In genomic region chr7:11689096-11689495, GRCh38 we compare ENCODE assay signal across 33 cellular contexts.
DNase-seq lines count a peak whose midpoint lies in the region; ATAC-seq and TF ChIP-seq lines count a peak whose summit lies in the region.
"Had no signal": no experiment of that assay in that cellular context is flagged by ENCODE, and none has a peak within 500 bp of the region (broad histone marks: within the 10 kb centered on the region; RNA-seq: fewer than 3 reads in every experiment).

No MANE protein-coding gene starts in this region.

- peak overlapping the region; percentile 57 for H3K27ac ChIP-seq in OCI-LY1 (ENCODE audit: low read depth, low read length, poor library complexity, severe bottlenecking)
- H3K27ac ChIP-seq in RWPE1: no peak overlapping the region
- H3K27ac ChIP-seq: cardiac muscle cell, suprapubic skin, upper lobe of right lung had no signal

- H2AFZ ChIP-seq in OCI-LY1 (ENCODE audit: low read length): no peak overlapping the region

- H3K9me3 Mint-ChIP-seq in stimulated activated naive B cell treated with anti-CD40 and anti-IgM and Interleukin-4, amounts not matched to agents 10 μg/mL and 1 μg/mL and 100 μg/mL, for 72 hours: peaks cover 4 to 10% of the 10 kb centered on the region in 2 donors
- H3K9me3 Mint-ChIP-seq in naive thymus-derived CD8-positive, alpha-beta T cell: peaks cover 0 to 13% (median 6%) of the 10 kb centered on the region in 9 donors
- H3K9me3 Mint-ChIP-seq: T-helper 1 cell treated with Interleukin-12 subunit alpha and Interleukin-12 subunit beta and Interleukin-4 antibody, amounts not matched to agents 30 μg/mL and 1 μg/mL, for 36 hours had no signal

- no peak overlapping the region for H3K4me3 ChIP-seq in OCI-LY1 (ENCODE audit: low read depth, low read length, poor library complexity, severe bottlenecking)
- H3K4me3 ChIP-seq: cardiac muscle cell, lung, MG63, mucosa of descending colon, suprapubic skin, upper lobe of right lung had no signal

- POLR2A ChIA-PET in naive thymus-derived CD8-positive, alpha-beta T cell (lab: Charles Lee): no interaction called here
- POLR2A ChIA-PET in RWPE1 (lab: Yijun Ruan, JAX; ENCODE audit: low non-redundant PET): no interaction called here

- no peak overlapping the region for H3K4me3 Mint-ChIP-seq in stimulated activated naive B cell treated with anti-CD40 and anti-IgM and Interleukin-4, amounts not matched to agents 10 μg/mL and 1 μg/mL and 100 μg/mL, for 72 hours
- H3K4me3 Mint-ChIP-seq in naive thymus-derived CD8-positive, alpha-beta T cell: no peak overlapping the region
- H3K4me3 Mint-ChIP-seq: activated CD8-positive, alpha-beta memory T cell treated with anti-CD3 and anti-CD28 coated beads, Interleukin-2, amount 10 ng/mL, durations not matched to agents 7 days and 5 days; activated naive CD8-positive, alpha-beta T cell treated with anti-CD3 and anti-CD28 coated beads, Interleukin-2, amount 10 ng/mL, durations not matched to agents 7 days and 5 days; activated T-cell treated with anti-CD3 and anti-CD28 coated beads, Interleukin-2, amount 50 U/mL, for 4 hours; CD4-positive, alpha-beta T cell; nephron; T-helper 1 cell treated with Interleukin-12 subunit alpha and Interleukin-12 subunit beta and Interleukin-4 antibody, amounts not matched to agents 30 μg/mL and 1 μg/mL, for 36 hours had no signal

- H3K27ac Mint-ChIP-seq in stimulated activated naive B cell treated with anti-CD40 and anti-IgM and Interleukin-4, amounts not matched to agents 10 μg/mL and 1 μg/mL and 100 μg/mL, for 72 hours: no peak overlapping the region
- no peak overlapping the region for H3K27ac Mint-ChIP-seq in naive thymus-derived CD8-positive, alpha-beta T cell
- H3K27ac Mint-ChIP-seq: activated CD8-positive, alpha-beta memory T cell treated with anti-CD3 and anti-CD28 coated beads, Interleukin-2, amount 10 ng/mL, durations not matched to agents 7 days and 5 days; activated naive CD8-positive, alpha-beta T cell treated with anti-CD3 and anti-CD28 coated beads, Interleukin-2, amount 10 ng/mL, durations not matched to agents 7 days and 5 days; CD4-positive, alpha-beta T cell; nephron; T-helper 1 cell treated with Interleukin-12 subunit alpha and Interleukin-12 subunit beta and Interleukin-4 antibody, amounts not matched to agents 30 μg/mL and 1 μg/mL, for 36 hours had no signal

- H3F3A ChIP-seq in OCI-LY1 (ENCODE audit: insufficient read depth, low read length): no peaks in the 10 kb centered on the region

- CTCF ChIA-PET in RWPE1 (lab: Yijun Ruan, JAX): no interaction called here

- H3K4me1 ChIP-seq in OCI-LY1 (ENCODE audit: insufficient read depth, low read length, severe bottlenecking): peaks cover 16% of the 10 kb centered on the region
- H3K4me1 ChIP-seq: suprapubic skin, upper lobe of right lung had no signal

- DNase-seq in NCI-H1105 treated with DMSO at 0.1 percent for 48 hours (lab: John Stamatoyannopoulos, UW) (peak; percentile 24), NCI-H1105 (lab: John Stamatoyannopoulos, UW) (no peak), NCI-H2227 (lab: John Stamatoyannopoulos, UW; ENCODE audit: unreplicated experiment) (peak; percentile 73), LoVo (ENCODE audit: low spot score) (no peak), RWPE1 (ENCODE audit: low spot score) (no peak)
- no peak for DNase-seq in stimulated activated naive B cell treated with anti-CD40 and anti-IgM and Interleukin-4, amounts not matched to agents 10 μg/mL and 1 μg/mL and 100 μg/mL, for 72 hours
- DNase-seq in naive thymus-derived CD8-positive, alpha-beta T cell: no peak
- DNase-seq: 8988T; activated CD4-positive, alpha-beta T cell treated with anti-CD3 and anti-CD28 coated beads, Interleukin-2, amount 50 U/mL, for 4 hours; activated CD8-positive, alpha-beta memory T cell treated with anti-CD3 and anti-CD28 coated beads, Interleukin-2, amount 10 ng/mL, durations not matched to agents 7 days and 5 days; activated gamma-delta T cell treated with Interleukin-2 at 50 U/mL for 16 hours; activated naive CD8-positive, alpha-beta T cell treated with anti-CD3 and anti-CD28 coated beads, Interleukin-2, amount 10 ng/mL, durations not matched to agents 7 days and 5 days; activated T-cell treated with anti-CD3 and anti-CD28 coated beads, Interleukin-2, amount 50 U/mL, for 4 hours; CD4-positive, alpha-beta T cell; DND-41; GOT3; hypothalamus; MG63; mucosa of descending colon; NCI-H1694; NCI-H2171 treated with DMSO at 0.1 percent for 48 hours; NCI-H524 treated with DMSO at 0.1 percent for 48 hours; SK-N-SH; stimulated activated CD4-positive, alpha-beta T cell treated with anti-CD3 and anti-CD28 coated beads, Interleukin-15, amount 100 ng/mL, for 24 hours; stimulated activated naive CD4-positive, alpha-beta T cell; upper lobe of right lung had no signal

- no peaks in the 10 kb centered on the region for H4K20me1 ChIP-seq in OCI-LY1 (ENCODE audit: insufficient read depth, low read length)

- peaks cover 4 to 11% of the 10 kb centered on the region in 2 donors for H3K4me1 Mint-ChIP-seq in stimulated activated naive B cell treated with anti-CD40 and anti-IgM and Interleukin-4, amounts not matched to agents 10 μg/mL and 1 μg/mL and 100 μg/mL, for 72 hours
- H3K4me1 Mint-ChIP-seq in naive thymus-derived CD8-positive, alpha-beta T cell: peaks cover 0 to 3% (median 0%) of the 10 kb centered on the region in 4 donors
- H3K4me1 Mint-ChIP-seq: activated CD8-positive, alpha-beta memory T cell treated with anti-CD3 and anti-CD28 coated beads, Interleukin-2, amount 10 ng/mL, durations not matched to agents 7 days and 5 days; activated naive CD8-positive, alpha-beta T cell treated with anti-CD3 and anti-CD28 coated beads, Interleukin-2, amount 10 ng/mL, durations not matched to agents 7 days and 5 days; nephron had no signal

- TF ChIP-seq CTCF in OCI-LY1 (IDR thresholded peaks at IDR 0.05; ENCODE audit: low read length): no peak
- no peak for TF ChIP-seq CTCF in RWPE1 (conservative IDR thresholded peaks at IDR 0.05; ENCODE audit: low read depth)

- no peaks in the 10 kb centered on the region for H3K36me3 ChIP-seq in OCI-LY1 (ENCODE audit: insufficient read depth, low read length)
- H3K36me3 ChIP-seq: cardiac muscle cell, MG63, suprapubic skin, upper lobe of right lung had no signal

- H3K4me2 ChIP-seq in OCI-LY1 (ENCODE audit: low read length): no peak overlapping the region
- H3K4me2 ChIP-seq: SK-N-SH had no signal

- peaks cover 0 to 1% of the 10 kb centered on the region in 2 donors for H3K36me3 Mint-ChIP-seq in stimulated activated naive B cell treated with anti-CD40 and anti-IgM and Interleukin-4, amounts not matched to agents 10 μg/mL and 1 μg/mL and 100 μg/mL, for 72 hours
- peaks cover 0 to 2% (median 0%) of the 10 kb centered on the region in 3 donors for H3K36me3 Mint-ChIP-seq in naive thymus-derived CD8-positive, alpha-beta T cell
- H3K36me3 Mint-ChIP-seq: activated CD8-positive, alpha-beta memory T cell treated with anti-CD3 and anti-CD28 coated beads, Interleukin-2, amount 10 ng/mL, durations not matched to agents 7 days and 5 days; activated naive CD8-positive, alpha-beta T cell treated with anti-CD3 and anti-CD28 coated beads, Interleukin-2, amount 10 ng/mL, durations not matched to agents 7 days and 5 days had no signal

- H3K9me2 ChIP-seq in OCI-LY1 (ENCODE audit: low read depth, low read length): no peaks in the 10 kb centered on the region
- H3K9me2 ChIP-seq: SK-N-SH had no signal

- H3K79me2 ChIP-seq in OCI-LY1 (ENCODE audit: insufficient read depth, low read length): no peaks in the 10 kb centered on the region

- peak; percentile 69 to 81 for ATAC-seq in stimulated activated naive B cell treated with anti-CD40 and anti-IgM and Interleukin-4, amounts not matched to agents 10 μg/mL and 1 μg/mL and 100 μg/mL, for 72 hours (replicated peaks)
- no peak for ATAC-seq in naive thymus-derived CD8-positive, alpha-beta T cell
- ATAC-seq: activated CD4-positive, CD25-positive, alpha-beta regulatory T cell treated with anti-CD3 and anti-CD28 coated beads, Interleukin-2, amount 50 U/mL, for 24 hours; activated CD8-positive, alpha-beta memory T cell treated with anti-CD3 and anti-CD28 coated beads, Interleukin-2, amount 10 ng/mL, durations not matched to agents 7 days and 5 days; activated T-cell treated with anti-CD3 and anti-CD28 coated beads, Interleukin-2, amount 50 U/mL, for 4 hours; mucosa of descending colon; upper lobe of right lung had no signal

- no peaks in the 10 kb centered on the region for H3K27me3 ChIP-seq in OCI-LY1 (ENCODE audit: insufficient read depth, low read length)
- H3K27me3 ChIP-seq: cardiac muscle cell, MG63, suprapubic skin, upper lobe of right lung had no signal

- no peaks in the 10 kb centered on the region for H3K9me3 ChIP-seq in OCI-LY1 (ENCODE audit: low read length)
- H3K9me3 ChIP-seq: MG63, mucosa of descending colon, SK-N-SH, suprapubic skin, upper lobe of right lung had no signal

- no peaks in the 10 kb centered on the region for H3K27me3 Mint-ChIP-seq in stimulated activated naive B cell treated with anti-CD40 and anti-IgM and Interleukin-4, amounts not matched to agents 10 μg/mL and 1 μg/mL and 100 μg/mL, for 72 hours
- no peaks in the 10 kb centered on the region for H3K27me3 Mint-ChIP-seq in naive thymus-derived CD8-positive, alpha-beta T cell
- H3K27me3 Mint-ChIP-seq: activated CD8-positive, alpha-beta memory T cell treated with anti-CD3 and anti-CD28 coated beads, Interleukin-2, amount 10 ng/mL, durations not matched to agents 7 days and 5 days; activated naive CD8-positive, alpha-beta T cell treated with anti-CD3 and anti-CD28 coated beads, Interleukin-2, amount 10 ng/mL, durations not matched to agents 7 days and 5 days; CD4-positive, alpha-beta T cell had no signal

- no peak overlapping the region for H3K9ac ChIP-seq in OCI-LY1 (ENCODE audit: low read length)
- H3K9ac ChIP-seq: SK-N-SH had no signal

Comparison
In these comparisons a context has a peak if more than half of its experiments do, and no peak if none do; other contexts are left out.
1. DNase-seq: peak in NCI-H1105 treated with DMSO at 0.1 percent for 48 hours (single experiment) and NCI-H2227 (single experiment); none in NCI-H1105 (single experiment), stimulated activated naive B cell treated with anti-CD40 and anti-IgM and Interleukin-4, amounts not matched to agents 10 μg/mL and 1 μg/mL and 100 μg/mL, for 72 hours (single experiment), naive thymus-derived CD8-positive, alpha-beta T cell (0 of 10), LoVo (single experiment) and RWPE1 (single experiment).
2. ATAC-seq: peak in stimulated activated naive B cell treated with anti-CD40 and anti-IgM and Interleukin-4, amounts not matched to agents 10 μg/mL and 1 μg/mL and 100 μg/mL, for 72 hours (2 of 2); none in naive thymus-derived CD8-positive, alpha-beta T cell (0 of 2).